ENCODE assay signal across 1 cellular context in genomic region chr14:49969961-49970360, GRCh38.
TF ChIP-seq lines count a peak whose summit lies in the region.

No MANE protein-coding gene starts in this region.

TF ChIP-seq in HepG2, 621 proteins besides CTCF, POLR2A, EP300 and RAD21 (continued from another document):
- TF ChIP-seq ZBTB40 (IDR thresholded peaks at IDR 0.05), result no peak
- no peak for TF ChIP-seq ZBTB40 (CRISPR knock-in tag; IDR thresholded peaks at IDR 0.05)
- no peak for TF ChIP-seq ZNF790 (CRISPR knock-in tag; IDR thresholded peaks at IDR 0.05; ENCODE audit: borderline replicate concordance)
- no peak for TF ChIP-seq GRHL1 (CRISPR knock-in tag; conservative IDR thresholded peaks at IDR 0.05)
- TF ChIP-seq, protein P1, sequence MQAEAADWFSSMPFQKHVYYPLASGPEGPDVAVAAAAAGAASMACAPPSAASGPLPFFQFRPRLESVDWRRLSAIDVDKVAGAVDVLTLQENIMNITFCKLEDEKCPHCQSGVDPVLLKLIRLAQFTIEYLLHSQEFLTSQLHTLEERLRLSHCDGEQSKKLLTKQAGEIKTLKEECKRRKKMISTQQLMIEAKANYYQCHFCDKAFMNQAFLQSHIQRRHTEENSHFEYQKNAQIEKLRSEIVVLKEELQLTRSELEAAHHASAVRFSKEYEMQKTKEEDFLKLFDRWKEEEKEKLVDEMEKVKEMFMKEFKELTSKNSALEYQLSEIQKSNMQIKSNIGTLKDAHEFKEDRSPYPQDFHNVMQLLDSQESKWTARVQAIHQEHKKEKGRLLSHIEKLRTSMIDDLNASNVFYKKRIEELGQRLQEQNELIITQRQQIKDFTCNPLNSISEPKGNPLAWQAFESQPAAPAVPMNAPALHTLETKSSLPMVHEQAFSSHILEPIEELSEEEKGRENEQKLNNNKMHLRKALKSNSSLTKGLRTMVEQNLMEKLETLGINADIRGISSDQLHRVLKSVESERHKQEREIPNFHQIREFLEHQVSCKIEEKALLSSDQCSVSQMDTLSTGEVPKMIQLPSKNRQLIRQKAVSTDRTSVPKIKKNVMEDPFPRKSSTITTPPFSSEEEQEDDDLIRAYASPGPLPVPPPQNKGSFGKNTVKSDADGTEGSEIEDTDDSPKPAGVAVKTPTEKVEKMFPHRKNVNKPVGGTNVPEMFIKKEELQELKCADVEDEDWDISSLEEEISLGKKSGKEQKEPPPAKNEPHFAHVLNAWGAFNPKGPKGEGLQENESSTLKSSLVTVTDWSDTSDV (CRISPR knock-in tag; IDR thresholded peaks at IDR 0.05), result no peak
- TF ChIP-seq ZBTB7A (CRISPR knock-in tag; IDR thresholded peaks at IDR 0.05), result no peak
- TF ChIP-seq NR2F1 (CRISPR knock-in tag; IDR thresholded peaks at IDR 0.05), result no peak
- TF ChIP-seq ZFX (CRISPR knock-in tag; IDR thresholded peaks at IDR 0.05; ENCODE audit: low read depth), result no peak
- no peak for TF ChIP-seq ZNF20 (CRISPR knock-in tag; IDR thresholded peaks at IDR 0.05)
- TF ChIP-seq ZNF749 (CRISPR knock-in tag; IDR thresholded peaks at IDR 0.05; ENCODE audit: borderline replicate concordance), result no peak
- TF ChIP-seq ZNF784 (CRISPR knock-in tag; IDR thresholded peaks at IDR 0.05; ENCODE audit: borderline replicate concordance), result no peak
- TF ChIP-seq EED (CRISPR knock-in tag; IDR thresholded peaks at IDR 0.05), result no peak
- no peak for TF ChIP-seq MIER2 (CRISPR knock-in tag; IDR thresholded peaks at IDR 0.05)
- no peak for TF ChIP-seq JDP2 (CRISPR knock-in tag; IDR thresholded peaks at IDR 0.05; ENCODE audit: borderline replicate concordance)
- TF ChIP-seq ZMYM4 (CRISPR knock-in tag; IDR thresholded peaks at IDR 0.05), result no peak
- TF ChIP-seq ZNF792 (CRISPR knock-in tag; IDR thresholded peaks at IDR 0.05), result no peak
- TF ChIP-seq KLF6 (CRISPR knock-in tag; IDR thresholded peaks at IDR 0.05), result no peak
- no peak for TF ChIP-seq BORCS8-MEF2B (CRISPR knock-in tag; IDR thresholded peaks at IDR 0.05)
